Comparison of ENCODE assay signal across 17 cellular contexts in genomic region chr2:22883054-22883453, GRCh38.
"Had no signal": no experiment of that assay in that cellular context is flagged by ENCODE, and none has a peak within 500 bp of the region (broad histone marks: within the 10 kb centered on the region; RNA-seq: fewer than 3 reads in every experiment).

No MANE protein-coding gene starts in this region.

- H3K27ac Mint-ChIP-seq: naive thymus-derived CD4-positive, alpha-beta T cell had no signal

- H3K36me3 ChIP-seq: esophagus muscularis mucosa, heart right ventricle, left lung, lower lobe of right lung had no signal

- ATAC-seq: foreskin keratinocyte; heart right ventricle; left cardiac atrium; left lung; left ventricle myocardium superior; lower lobe of right lung; naive thymus-derived CD4-positive, alpha-beta T cell had no signal

- H3K4me3 ChIP-seq: coronary artery, dorsolateral prefrontal cortex, esophagus muscularis mucosa, heart right ventricle, left lung, lower lobe of right lung had no signal

- H3K4me1 ChIP-seq: foreskin keratinocyte, heart right ventricle, left lung, lower lobe of right lung had no signal

- H3K36me3 Mint-ChIP-seq: naive thymus-derived CD4-positive, alpha-beta T cell had no signal

- H3K27ac ChIP-seq: coronary artery, dorsolateral prefrontal cortex, esophagus muscularis mucosa, foreskin keratinocyte, heart right ventricle, left lung, lower lobe of right lung had no signal

- H3K4me1 Mint-ChIP-seq: naive thymus-derived CD4-positive, alpha-beta T cell had no signal

- DNase-seq: dermis blood vessel endothelial cell; dorsolateral prefrontal cortex; effector CD4-positive, alpha-beta T cell; effector memory CD4-positive, alpha-beta T cell; foreskin keratinocyte; glutamatergic neuron; heart right ventricle; hippocampal formation; left cardiac atrium; left lung; left ventricle myocardium superior; lower lobe of right lung; mesenchymal stem cell; midbrain; naive thymus-derived CD4-positive, alpha-beta T cell had no signal

- H3K27me3 ChIP-seq: esophagus muscularis mucosa, foreskin keratinocyte, heart right ventricle, left lung had no signal

- H3K4me3 Mint-ChIP-seq: naive thymus-derived CD4-positive, alpha-beta T cell had no signal

- H3K9me3 ChIP-seq: esophagus muscularis mucosa, heart right ventricle, left lung, lower lobe of right lung had no signal
